In the genomic region with DNA sequence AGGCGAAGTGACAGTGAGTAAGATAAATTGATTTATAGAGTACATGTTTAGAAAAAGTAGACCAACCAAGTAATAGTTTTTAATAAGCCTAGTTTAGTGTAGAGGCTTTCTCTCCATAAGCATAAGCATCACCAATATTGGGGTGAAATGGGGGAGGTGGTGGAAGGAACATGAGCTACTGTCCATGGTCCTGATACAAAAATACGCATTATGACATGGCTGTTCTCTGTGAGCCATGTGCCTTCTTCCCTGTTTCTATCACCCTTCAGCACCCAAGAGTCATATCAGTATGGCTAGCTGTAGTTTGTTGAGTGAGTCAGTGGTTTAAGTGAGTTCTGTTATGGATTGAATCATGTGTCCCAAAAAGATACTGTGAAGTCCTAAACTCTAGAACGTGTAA, we compare ENCODE assay signal across 1 cellular context.
TF ChIP-seq lines count a peak whose summit lies in the region.

No MANE protein-coding gene starts in this region.

TF ChIP-seq in A549, 52 proteins besides CTCF, POLR2A, EP300 and RAD21 (continued from another document):
- TF ChIP-seq MAX (IDR thresholded peaks at IDR 0.05) = no peak
